31 cellular contexts compared by ENCODE assay signal in genomic region chr11:34461215-34461614, GRCh38. TPM values are rescaled to one million over a fixed set of nuclear protein-coding genes. Genes with fewer than 3 reads are reported as not detected.
"Had no signal": no experiment of that assay in that cellular context is flagged by ENCODE, and none has a peak within 500 bp of the region (broad histone marks: within the 10 kb centered on the region; RNA-seq: fewer than 3 reads in every experiment).

No MANE protein-coding gene starts in this region.

- DNase-seq: naive thymus-derived CD8-positive, alpha-beta T cell; nephron progenitor cell; occipital lobe; ovary; posterior cingulate gyrus; psoas muscle; right cardiac atrium; spleen; stimulated activated CD4-positive, alpha-beta T cell treated with anti-CD3 and anti-CD28 coated beads, Interleukin-12 subunit alpha, Interleukin-12 subunit beta, amount 100 ng/mL, for 4 hours; stimulated activated CD4-positive, alpha-beta T cell treated with anti-CD3 and anti-CD28 coated beads, Interleukin-1b, Interleukin-23, amount 100 ng/mL, for 48 hours; stimulated activated CD4-positive, alpha-beta T cell treated with anti-CD3 and anti-CD28 coated beads, Interleukin-4, amount 100 ng/mL, for 1 hour; stimulated activated CD4-positive, alpha-beta T cell treated with anti-CD3 and anti-CD28 coated beads, Interleukin-4, amount 100 ng/mL, for 4 hours; stimulated activated CD8-positive, alpha-beta memory T cell treated with anti-CD3 and anti-CD28 coated beads, Interleukin-4, amount 100 ng/mL, for 48 hours; stimulated activated naive CD4-positive, alpha-beta T cell; stimulated activated naive CD8-positive, alpha-beta T cell treated with anti-CD3 and anti-CD28 coated beads, Interleukin-15, amount 100 ng/mL, for 72 hours; stimulated activated naive CD8-positive, alpha-beta T cell treated with anti-CD3 and anti-CD28 coated beads, Interleukin-15, Interleukin-2, amounts not matched to agents 100 U/mL and 50 U/mL, for 24 hours; substantia nigra; testis; tibial artery; transverse colon; upper lobe of right lung; uterus had no signal

- H3K9ac ChIP-seq: parathyroid adenoma had no signal

- H2AFZ ChIP-seq: parathyroid adenoma had no signal

- H3K27me3 ChIP-seq: ovary, spleen, suprapubic skin, testis, tibial artery, transverse colon, upper lobe of right lung, uterus had no signal

- H3K79me2 ChIP-seq: parathyroid adenoma had no signal

- H3K4me3 ChIP-seq: ovary, psoas muscle, skin epidermis, smooth muscle cell, spleen, suprapubic skin, testis, tibial artery, transverse colon, upper lobe of right lung, uterus had no signal

- H3K9me3 ChIP-seq: ovary, suprapubic skin, testis, transverse colon, upper lobe of right lung had no signal

- H3K4me1 ChIP-seq: parathyroid adenoma, psoas muscle, suprapubic skin, testis, tibial artery, transverse colon, upper lobe of right lung, uterus had no signal

- ATAC-seq: naive thymus-derived CD8-positive, alpha-beta T cell; natural killer cell treated with Interleukin-12 subunit alpha and Interleukin-12 subunit beta and Interleukin-15 and Interleukin-18, amount 100 ng/mL, for 72 hours; psoas muscle; right cardiac atrium; sciatic nerve; stimulated activated memory B cell treated with anti-CD40 and anti-IgM and Interleukin-4, amounts not matched to agents 10 μg/mL and 1 μg/mL and 100 μg/mL, for 72 hours; stimulated activated naive CD8-positive, alpha-beta T cell treated with anti-CD3 and anti-CD28 coated beads, Interleukin-15, amount 100 ng/mL, for 72 hours; stimulated activated naive CD8-positive, alpha-beta T cell treated with anti-CD3 and anti-CD28 coated beads, Interleukin-15, Interleukin-2, amounts not matched to agents 100 U/mL and 50 U/mL, for 24 hours; upper lobe of right lung had no signal

- H3K27ac ChIP-seq: ovary, parathyroid adenoma, psoas muscle, skin epidermis, spleen, suprapubic skin, testis, tibial artery, transverse colon, upper lobe of right lung, uterus had no signal

- H3K4me2 ChIP-seq: smooth muscle cell had no signal

- H3K36me3 ChIP-seq: ovary, uterus had no signal

RNA-seq across cellular contexts. Expression of gene CAT, which starts 22.5 kb away (rescaled TPM):
- total RNA-seq: smooth muscle cell had no signal
- polyA plus RNA-seq: smooth muscle cell had no signal

RNA-seq across cellular contexts. Expression of gene ELF5, which starts 52.4 kb away (rescaled TPM):
- total RNA-seq: naive thymus-derived CD8-positive, alpha-beta T cell; natural killer cell treated with Interleukin-12 subunit alpha and Interleukin-12 subunit beta and Interleukin-15 and Interleukin-18, amount 100 ng/mL, for 72 hours; neural crest cell; occipital lobe; osteoblast; ovary; psoas muscle; right cardiac atrium; sciatic nerve; transverse colon; uterus had no signal
- polyA plus RNA-seq: naive thymus-derived CD8-positive, alpha-beta T cell; ovary; right cardiac atrium; smooth muscle cell had no signal
